ENCODE assay signal across 8 cellular contexts in the genomic region with DNA sequence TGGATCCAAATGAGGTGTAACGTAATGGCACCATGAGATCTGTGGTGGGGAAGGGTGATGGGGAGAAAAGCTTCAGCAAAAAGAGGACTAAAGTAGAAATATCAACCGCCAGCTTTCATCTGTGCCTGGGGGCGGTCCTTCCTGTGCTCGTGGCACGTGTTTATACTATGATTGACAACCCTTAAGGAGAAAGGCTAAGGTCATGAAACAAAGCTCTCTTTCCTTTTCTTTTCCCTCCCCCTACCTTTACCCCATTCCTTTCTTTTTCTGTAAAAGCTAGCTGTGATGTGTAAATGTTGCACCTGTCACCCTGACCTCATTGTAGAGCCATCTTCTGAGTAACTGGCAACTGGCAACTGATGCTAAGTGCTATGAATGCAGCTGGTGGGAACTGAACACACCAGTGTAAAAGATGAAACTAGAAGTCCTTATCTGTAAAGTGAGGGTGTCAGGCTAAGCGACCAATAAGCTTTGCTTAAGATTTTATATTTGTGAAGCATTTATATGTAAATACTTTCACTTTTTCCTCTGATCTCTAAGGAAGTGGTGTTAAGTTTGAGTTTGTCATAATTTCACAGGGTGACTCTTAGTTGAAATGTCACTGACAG.
DNase-seq lines count a peak whose midpoint lies in the region; ATAC-seq and TF ChIP-seq lines count a peak whose summit lies in the region.

No MANE protein-coding gene starts in this region.

- DNase-seq in CD8-positive, alpha-beta memory T cell = peak; percentile 25 to 83 (median 73)
- DNase-seq in activated CD8-positive, alpha-beta memory T cell treated with anti-CD3 and anti-CD28 coated beads, Interleukin-2, amount 50 U/mL, for 48 hours = peak; percentile 62
- DNase-seq in mucosa of descending colon (peak in 2 of 3 donors; percentile 32 to 57), osteocyte (ENCODE audit: extremely low spot score, unreplicated experiment) (no peak), adrenal gland (no peak), NCI-H510A (lab: John Stamatoyannopoulos, UW) (no peak)

- H3K27ac Mint-ChIP-seq in CD8-positive, alpha-beta memory T cell = peak overlapping the region; percentile 91 to 99 (median 98)
- no peak overlapping the region for H3K27ac Mint-ChIP-seq in osteocyte (ENCODE audit: unreplicated experiment)

- peak; percentile 57 for ATAC-seq in GM21515 (IDR thresholded peaks at IDR 0.05; ENCODE audit: unreplicated experiment)
- peak; percentile 57 for ATAC-seq in mucosa of descending colon

- H3K36me3 ChIP-seq in CD8-positive, alpha-beta memory T cell (ENCODE audit: insufficient read depth, low read length) = no peaks in the 10 kb centered on the region
- H3K36me3 ChIP-seq in KOPT-K1 (ENCODE audit: insufficient read depth, low read length) (no peaks in the 10 kb centered on the region), mucosa of descending colon (ENCODE audit: low read depth) (no peaks in the 10 kb centered on the region), adrenal gland (replicated peaks in 1 of 2) (no peaks in the 10 kb centered on the region)

- peaks cover 2% of the 10 kb centered on the region for H3K9me3 ChIP-seq in CD8-positive, alpha-beta memory T cell (ENCODE audit: low read length)
- H3K9me3 ChIP-seq in KOPT-K1 (ENCODE audit: insufficient read depth, low read length, poor library complexity, severe bottlenecking) (peaks cover 12% of the 10 kb centered on the region), mucosa of descending colon (peaks cover 7% of the 10 kb centered on the region), adrenal gland (replicated peaks in 1 of 3) (no peaks in the 10 kb centered on the region)

- H3K4me1 Mint-ChIP-seq in CD8-positive, alpha-beta memory T cell = peaks cover 38 to 48% (median 42%) of the 10 kb centered on the region in 3 donors
- peaks cover 14% of the 10 kb centered on the region for H3K4me1 Mint-ChIP-seq in osteocyte (ENCODE audit: unreplicated experiment)

- TF ChIP-seq POLR2A in adrenal gland (IDR thresholded peaks at IDR 0.05) = no peak

- H3K4me3 Mint-ChIP-seq in CD8-positive, alpha-beta memory T cell = peak overlapping the region; percentile 91 to 100 (median 98)
- no peak overlapping the region for H3K4me3 Mint-ChIP-seq in osteocyte (ENCODE audit: unreplicated experiment)

- H3K9me3 Mint-ChIP-seq in CD8-positive, alpha-beta memory T cell = peaks cover 0 to 4% (median 0%) of the 10 kb centered on the region in 5 donors
- peaks cover 4% of the 10 kb centered on the region for H3K9me3 Mint-ChIP-seq in osteocyte (ENCODE audit: unreplicated experiment)

- H3K36me3 Mint-ChIP-seq in CD8-positive, alpha-beta memory T cell = peaks cover 2 to 19% (median 10%) of the 10 kb centered on the region in 3 donors
- peaks cover 3% of the 10 kb centered on the region for H3K36me3 Mint-ChIP-seq in osteocyte (ENCODE audit: unreplicated experiment)

- peak overlapping the region; percentile 64 for H3K4me3 ChIP-seq in CD8-positive, alpha-beta memory T cell (ENCODE audit: low read length)
- H3K4me3 ChIP-seq in mucosa of descending colon (no peak overlapping the region), adrenal gland (peak overlapping the region in 1 of 4 donors; percentile 42)

- WGBS in adrenal gland, 4 donors = 56 to 66% (median 65%) methylated on average over 6 of the region's 6 CpGs

- H3K27ac ChIP-seq in CD8-positive, alpha-beta memory T cell (ENCODE audit: low read depth, low read length) = peak overlapping the region; percentile 78
- H3K27ac ChIP-seq in KOPT-K1 (ENCODE audit: low read depth, low read length, poor library complexity, severe bottlenecking) (peak overlapping the region; percentile 97), adrenal gland (peak overlapping the region in 2 of 5 donors; percentile 19 to 31)

- intact Hi-C loops in mucosa of descending colon (cut with DNase I, micrococcal nuclease) = no loop called here
- intact Hi-C loops in adrenal gland (cut with DNase I) = no loop called here

- no peaks in the 10 kb centered on the region for H3K27me3 ChIP-seq in CD8-positive, alpha-beta memory T cell (ENCODE audit: insufficient read depth, low read length, poor library complexity, severe bottlenecking)
- no peaks in the 10 kb centered on the region for H3K27me3 ChIP-seq in adrenal gland

- POLR2A ChIA-PET in CD8-positive, alpha-beta memory T cell (lab: Charles Lee) = interaction anchor here (0.5 to 1.5 kb wide), 11 partner anchors 12 to 1780 kb away, joined by 3 to 22 read pairs (median 3); a partner anchor contains a TSS

- peaks cover 34% of the 10 kb centered on the region for H3K4me1 ChIP-seq in CD8-positive, alpha-beta memory T cell (ENCODE audit: insufficient read depth, low read length)
- no peaks in the 10 kb centered on the region for H3K4me1 ChIP-seq in mucosa of descending colon (ENCODE audit: low read depth)
- no peaks in the 10 kb centered on the region for H3K4me1 ChIP-seq in adrenal gland (replicated peaks in 1 of 2)

- no peak for TF ChIP-seq CTCF in mucosa of descending colon (IDR thresholded peaks at IDR 0.05)
- no peak for TF ChIP-seq CTCF in osteocyte (IDR thresholded peaks at IDR 0.05)
- TF ChIP-seq CTCF in adrenal gland (IDR thresholded peaks at IDR 0.05) = no peak

- H3K27me3 Mint-ChIP-seq in CD8-positive, alpha-beta memory T cell = peaks cover 0 to 3% of the 10 kb centered on the region in 2 donors
- H3K27me3 Mint-ChIP-seq in osteocyte (ENCODE audit: unreplicated experiment) = peaks cover 6% of the 10 kb centered on the region

- CTCF ChIA-PET in CD8-positive, alpha-beta memory T cell (lab: Charles Lee) = interaction anchor here (0.7 to 1.9 kb wide), 9 partner anchors 8 to 103 kb away, joined by 3 to 8 read pairs (median 4); no protein-coding TSS in a partner anchor

Comparison
In these comparisons a context has a peak if more than half of its experiments do, and no peak if none do; other contexts are left out.
1. DNase-seq: peak in CD8-positive, alpha-beta memory T cell (5 of 5), activated CD8-positive, alpha-beta memory T cell treated with anti-CD3 and anti-CD28 coated beads, Interleukin-2, amount 50 U/mL, for 48 hours (single experiment) and mucosa of descending colon (2 of 3); none in osteocyte (single experiment), adrenal gland (0 of 7) and NCI-H510A (single experiment).